ENCODE assay signal across 16 cellular contexts in genomic region chr15:98667521-98668179, GRCh38. TPM values are rescaled to one million over a fixed set of nuclear protein-coding genes. Genes with fewer than 3 reads are reported as not detected.
DNase-seq lines count a peak whose midpoint lies in the region; ATAC-seq and TF ChIP-seq lines count a peak whose summit lies in the region.
"Had no signal": no experiment of that assay in that cellular context is flagged by ENCODE, and none has a peak within 500 bp of the region (broad histone marks: within the 10 kb centered on the region; RNA-seq: fewer than 3 reads in every experiment).

No MANE protein-coding gene starts in this region.

- POLR2A ChIA-PET in naive thymus-derived CD4-positive, alpha-beta T cell (lab: Charles Lee): interaction anchor here (0.7 to 0.9 kb wide), 3 partner anchors 9 to 158 kb away, joined by 3 to 4 read pairs (median 3); no protein-coding TSS in a partner anchor

- DNase-seq in ELF-1 (ENCODE audit: low read depth, low spot score) (peak; percentile 89), RWPE2 (ENCODE audit: low spot score) (peak; percentile 82), esophagus squamous epithelium (lab: John Stamatoyannopoulos, UW) (no peak), NCI-H1092 (lab: John Stamatoyannopoulos, UW) (no peak), ACHN (no peak)
- DNase-seq in naive thymus-derived CD4-positive, alpha-beta T cell: no peak
- DNase-seq: activated CD4-positive, alpha-beta T cell treated with anti-CD3 and anti-CD28 coated beads, Interleukin-2, amount 50 U/mL, for 4 hours; activated T-cell treated with anti-CD3 and anti-CD28 coated beads, Interleukin-2, amount 50 U/mL, for 4 hours; NCI-H1048; NCI-H226; stimulated activated CD4-positive, alpha-beta T cell treated with anti-CD3 and anti-CD28 coated beads, Interleukin-4, amount 100 ng/mL, for 24 hours had no signal

- 42 to 57% methylated on average over 4 to 12 of the region's 13 CpGs for WGBS in esophagus squamous epithelium, 2 donors

- H3K36me3 ChIP-seq in RWPE2 (ENCODE audit: low read depth) (peaks cover 14% of the 10 kb centered on the region; the same call in 1 of the 2 replicates), esophagus squamous epithelium (no peaks in the 10 kb centered on the region)
- H3K36me3 ChIP-seq in naive thymus-derived CD4-positive, alpha-beta T cell (ENCODE audit: control insufficient read depth in 2 of 3, insufficient read depth in 3 of 3, low read length in 3 of 3): no peaks in the 10 kb centered on the region
- H3K36me3 ChIP-seq: neutrophil had no signal

- peaks cover 0 to 11% (median 0%) of the 10 kb centered on the region in 5 donors for H3K36me3 Mint-ChIP-seq in naive thymus-derived CD4-positive, alpha-beta T cell

- peak; percentile 17; the same call in 2 of the 3 replicates for ATAC-seq in RWPE2 (ENCODE audit: low read depth)
- ATAC-seq in naive thymus-derived CD4-positive, alpha-beta T cell: no peak
- no peak for ATAC-seq in GM21390 (IDR thresholded peaks at IDR 0.05; ENCODE audit: unreplicated experiment)
- no peak for ATAC-seq in HG02870 (IDR thresholded peaks at IDR 0.05; ENCODE audit: unreplicated experiment)
- ATAC-seq: activated T-cell treated with anti-CD3 and anti-CD28 coated beads, Interleukin-2, amount 50 U/mL, for 4 hours had no signal

- H3K9me3 ChIP-seq in RWPE2 (ENCODE audit: severe bottlenecking) (no peaks in the 10 kb centered on the region), esophagus squamous epithelium (no peaks in the 10 kb centered on the region)
- no peaks in the 10 kb centered on the region for H3K9me3 ChIP-seq in naive thymus-derived CD4-positive, alpha-beta T cell (ENCODE audit: control insufficient read depth in 2 of 3, low read length in 3 of 3)
- H3K9me3 ChIP-seq: neutrophil had no signal

- H3K4me3 ChIP-seq in RWPE2 (ENCODE audit: severe bottlenecking): no peak overlapping the region
- peak overlapping the region in 1 of 4 donors; percentile 9 for H3K4me3 ChIP-seq in esophagus squamous epithelium
- no peak overlapping the region for H3K4me3 ChIP-seq in naive thymus-derived CD4-positive, alpha-beta T cell (ENCODE audit: low read length)
- H3K4me3 ChIP-seq: coronary artery, SK-N-MC had no signal

- H3K27ac Mint-ChIP-seq in naive thymus-derived CD4-positive, alpha-beta T cell: peak overlapping the region in 2 of 9 donors; percentile 37 to 85

- peaks cover 52 to 96% (median 85%) of the 10 kb centered on the region in 7 donors for H3K4me1 Mint-ChIP-seq in naive thymus-derived CD4-positive, alpha-beta T cell

- H3K27me3 ChIP-seq in RWPE2 (ENCODE audit: insufficient read depth, poor library complexity, severe bottlenecking) (no peaks in the 10 kb centered on the region), esophagus squamous epithelium (no peaks in the 10 kb centered on the region)
- H3K27me3 ChIP-seq in naive thymus-derived CD4-positive, alpha-beta T cell (ENCODE audit: control insufficient read depth in 2 of 2, insufficient read depth in 2 of 2, low read length in 2 of 2): no peaks in the 10 kb centered on the region
- H3K27me3 ChIP-seq: neutrophil had no signal

- no peak for TF ChIP-seq POLR2A in esophagus squamous epithelium (IDR thresholded peaks at IDR 0.05)

- H3K27me3 Mint-ChIP-seq in naive thymus-derived CD4-positive, alpha-beta T cell: no peaks in the 10 kb centered on the region

- H3K4me1 ChIP-seq in RWPE2 (ENCODE audit: insufficient read depth, poor library complexity, severe bottlenecking): peaks cover 63% of the 10 kb centered on the region
- H3K4me1 ChIP-seq in esophagus squamous epithelium: peaks cover 17 to 89% (median 61%) of the 10 kb centered on the region in 3 donors
- peaks cover 0 to 57% of the 10 kb centered on the region in 2 donors for H3K4me1 ChIP-seq in naive thymus-derived CD4-positive, alpha-beta T cell (ENCODE audit: control insufficient read depth in 2 of 2, insufficient read depth in 2 of 2, low read length in 2 of 2)

- TF ChIP-seq CTCF in RWPE2 (IDR thresholded peaks at IDR 0.05; ENCODE audit: poor library complexity, severe bottlenecking) (no peak), esophagus squamous epithelium (IDR thresholded peaks at IDR 0.05) (no peak)

- peaks cover 0 to 1% (median 0%) of the 10 kb centered on the region in 11 donors for H3K9me3 Mint-ChIP-seq in naive thymus-derived CD4-positive, alpha-beta T cell
- H3K9me3 Mint-ChIP-seq: activated T-cell treated with anti-CD3 and anti-CD28 coated beads, Interleukin-2, amount 50 U/mL, for 4 hours had no signal

- peak overlapping the region in 8 of 10 donors; percentile 18 to 68 (median 41) for H3K4me3 Mint-ChIP-seq in naive thymus-derived CD4-positive, alpha-beta T cell
- H3K4me3 Mint-ChIP-seq: activated T-cell treated with anti-CD3 and anti-CD28 coated beads, Interleukin-2, amount 50 U/mL, for 4 hours had no signal

- CTCF ChIA-PET in naive thymus-derived CD4-positive, alpha-beta T cell (lab: Charles Lee): interaction anchor here (1.4 kb wide), 1 partner anchor 8 kb away, joined by 4 read pairs; no protein-coding TSS in a partner anchor

- in situ Hi-C loops in ACHN (cut with HindIII; ENCODE audit: low pct_ligation_motif_present, low pct_unique_long_range_greater_than_20kb, low sequenced_read_pairs): no loop called here

- H3K27ac ChIP-seq in RWPE2 (ENCODE audit: poor library complexity, severe bottlenecking) (peak overlapping the region; percentile 69), esophagus squamous epithelium (peak overlapping the region; percentile 55 to 78 (median 71))
- H3K27ac ChIP-seq in naive thymus-derived CD4-positive, alpha-beta T cell (ENCODE audit: low read depth, low read length): no peak overlapping the region
- H3K27ac ChIP-seq: neutrophil, SK-N-MC had no signal

- intact Hi-C loops in esophagus squamous epithelium (cut with DNase I): loop anchor here (10.0 kb wide), 1 partner anchor 107 kb away; no protein-coding TSS in a partner anchor
- intact Hi-C loops in naive thymus-derived CD4-positive, alpha-beta T cell (cut with micrococcal nuclease): no loop called here

RNA-seq across cellular contexts. Expression of gene IGF1R, which starts 19.3 kb away (rescaled TPM):
- total RNA-seq in esophagus squamous epithelium: 10 to 100 TPM; 20.5 to 54.8 (median 40.4) TPM
- 100 to 1,000 TPM in 3 of 5 experiments, 10 to 100 TPM in 2; 37.4 to 167 (median 124) TPM for total RNA-seq in naive thymus-derived CD4-positive, alpha-beta T cell
- polyA plus RNA-seq in naive thymus-derived CD4-positive, alpha-beta T cell: 10 to 100 TPM in 1 of 2 donors, 1 to 10 TPM in 1; 8.4 to 10.7 TPM

Comparison
In these comparisons a context has a peak if more than half of its experiments do, and no peak if none do; other contexts are left out.
1. DNase-seq: peak in ELF-1 (single experiment) and RWPE2 (single experiment); none in esophagus squamous epithelium (single experiment), naive thymus-derived CD4-positive, alpha-beta T cell (0 of 9), NCI-H1092 (single experiment) and ACHN (single experiment).